ENCODE assay signal across 18 cellular contexts in genomic region chr22:20062043-20062765, GRCh38. TPM values are rescaled to one million over a fixed set of nuclear protein-coding genes. Genes with fewer than 3 reads are reported as not detected.
DNase-seq lines count a peak whose midpoint lies in the region; ATAC-seq, FAIRE-seq and TF ChIP-seq lines count a peak whose summit lies in the region.
"Had no signal": no experiment of that assay in that cellular context is flagged by ENCODE, and none has a peak within 500 bp of the region (broad histone marks: within the 10 kb centered on the region; RNA-seq: fewer than 3 reads in every experiment).

No MANE protein-coding gene starts in this region.

- peaks cover 5% of the 10 kb centered on the region for H3K9me1 ChIP-seq in keratinocyte (ENCODE audit: control insufficient read depth, extremely low read depth, insufficient read depth, low read length)

- H3K27ac Mint-ChIP-seq in MCF 10A (ENCODE audit: low read depth, unreplicated experiment): peak overlapping the region; percentile 57
- H3K27ac Mint-ChIP-seq: IgD-negative memory B cell had no signal

- dilution Hi-C loops in keratinocyte (cut with MboI; ENCODE audit: extremely low pct_ligation_motif_present, low sequenced_read_pairs): no loop called here

- H3K9me3 Mint-ChIP-seq in MCF 10A (ENCODE audit: unreplicated experiment): no peaks in the 10 kb centered on the region
- H3K9me3 Mint-ChIP-seq: IgD-negative memory B cell had no signal

- H3K36me3 ChIP-seq in breast epithelium (no peaks in the 10 kb centered on the region), RWPE2 (ENCODE audit: low read depth) (no peaks in the 10 kb centered on the region), keratinocyte (ENCODE audit: control insufficient read depth in 2 of 2, extremely low read depth in 1 of 2, insufficient read depth in 2 of 2, low read length in 2 of 2) (peaks cover 0 to 5% of the 10 kb centered on the region in 2 experiments), subcutaneous abdominal adipose tissue (ENCODE audit: control insufficient read depth in 5 of 5, insufficient read depth in 5 of 5, low read length in 5 of 5) (peaks cover 0 to 79% (median 60%) of the 10 kb centered on the region in 5 donors)

- H3K4me1 ChIP-seq in breast epithelium (no peaks in the 10 kb centered on the region), RWPE2 (ENCODE audit: insufficient read depth, poor library complexity, severe bottlenecking) (peaks cover 20% of the 10 kb centered on the region), keratinocyte (ENCODE audit: control insufficient read depth, extremely low read depth, insufficient read depth, low read length) (peaks cover 32% of the 10 kb centered on the region), subcutaneous abdominal adipose tissue (ENCODE audit: control insufficient read depth in 5 of 5, insufficient read depth in 5 of 5, low read length in 5 of 5) (peaks cover 0 to 13% (median 3%) of the 10 kb centered on the region in 5 donors)

- POLR2A ChIA-PET in MCF 10A (lab: Yijun Ruan, JAX): interaction anchor here (0.7 to 1.2 kb wide), 10 partner anchors 8 to 196 kb away, joined by 3 to 8 read pairs (median 4); partner anchors contain the start of genes DGCR8 and TANGO2

- no peak for TF ChIP-seq CTCF in MCF 10A (IDR thresholded peaks at IDR 0.05; ENCODE audit: unreplicated experiment)
- no peak for TF ChIP-seq CTCF in breast epithelium (IDR thresholded peaks at IDR 0.05)
- no peak for TF ChIP-seq CTCF in RWPE2 (IDR thresholded peaks at IDR 0.05; ENCODE audit: poor library complexity, severe bottlenecking)
- TF ChIP-seq CTCF in keratinocyte (optimal IDR thresholded peaks at IDR 0.05 in 1 of 3, IDR thresholded peaks at IDR 0.05 in 1 of 3, conservative IDR thresholded peaks at IDR 0.05 in 1 of 3; ENCODE audit: extremely low read depth in 1 of 3, insufficient read depth in 2 of 3, low read length in 3 of 3): no peak
- TF ChIP-seq CTCF in foreskin fibroblast (IDR thresholded peaks at IDR 0.05; ENCODE audit: low read depth, low read length): no peak

- no peak overlapping the region for H2AFZ ChIP-seq in keratinocyte (ENCODE audit: control insufficient read depth, low read length)

- peaks cover 5% of the 10 kb centered on the region for H3K36me3 Mint-ChIP-seq in MCF 10A (ENCODE audit: insufficient read depth, unreplicated experiment)

- no TSS peak for BruUV-seq in MCF 10A (replicated peaks; lab: Mats Ljungman, UMichigan)

- no peaks in the 10 kb centered on the region for H3K79me2 ChIP-seq in keratinocyte (ENCODE audit: control insufficient read depth, insufficient read depth, low read length)

- peak overlapping the region; percentile 40 for H3K4me3 Mint-ChIP-seq in MCF 10A (ENCODE audit: unreplicated experiment)
- H3K4me3 Mint-ChIP-seq: IgD-negative memory B cell had no signal

- ATAC-seq in RWPE2 (ENCODE audit: low read depth) (peak; percentile 7; the same call in 2 of the 3 replicates), GM21515 (IDR thresholded peaks at IDR 0.05; ENCODE audit: unreplicated experiment) (no peak)

- no peaks in the 10 kb centered on the region for H3K9me3 ChIP-seq in breast epithelium
- no peaks in the 10 kb centered on the region for H3K9me3 ChIP-seq in RWPE2 (ENCODE audit: severe bottlenecking)
- H3K9me3 ChIP-seq in keratinocyte (ENCODE audit: control insufficient read depth, low read depth, low read length): no peaks in the 10 kb centered on the region
- no peaks in the 10 kb centered on the region for H3K9me3 ChIP-seq in subcutaneous abdominal adipose tissue (ENCODE audit: control insufficient read depth in 5 of 5, low read length in 5 of 5)

- H4K20me1 ChIP-seq in keratinocyte (ENCODE audit: control insufficient read depth, extremely low read depth, insufficient read depth, low read length): no peaks in the 10 kb centered on the region

- FAIRE-seq in keratinocyte (lab: Jason Lieb, UNC): no peak
- FAIRE-seq: GM12892, H1 had no signal

- H3K4me2 ChIP-seq in keratinocyte (ENCODE audit: control insufficient read depth, extremely low read depth, insufficient read depth, low read depth, low read length): peak overlapping the region; percentile 27

- H3K4me3 ChIP-seq in breast epithelium (no peak overlapping the region), RWPE2 (ENCODE audit: severe bottlenecking) (no peak overlapping the region), keratinocyte (ENCODE audit: control insufficient read depth in 2 of 3, extremely low read depth in 1 of 3, insufficient read depth in 2 of 3, low read depth in 1 of 3, low read length in 3 of 3) (no peak overlapping the region), subcutaneous abdominal adipose tissue (ENCODE audit: low read depth in 1 of 5, low read length in 5 of 5) (no peak overlapping the region), foreskin fibroblast (ENCODE audit: low read depth in 1 of 2, low read length in 2 of 2) (no peak overlapping the region)

- H3K27ac ChIP-seq in breast epithelium (no peak overlapping the region), RWPE2 (ENCODE audit: poor library complexity, severe bottlenecking) (peak overlapping the region; percentile 53), keratinocyte (ENCODE audit: control insufficient read depth, insufficient read depth, low read length) (peak overlapping the region; percentile 6), subcutaneous abdominal adipose tissue (ENCODE audit: low read depth, low read length) (peak overlapping the region; percentile 16)
- H3K27ac ChIP-seq: C4-2B had no signal

- DNase-seq in MCF 10A (ENCODE audit: unreplicated experiment): no peak
- no peak for DNase-seq in breast epithelium (ENCODE audit: low spot score in 2 of 2)
- no peak for DNase-seq in RWPE2 (ENCODE audit: low spot score)
- no peak for DNase-seq in keratinocyte (ENCODE audit: low read depth, low spot score)
- no peak for DNase-seq in foreskin fibroblast
- no peak for DNase-seq in NCI-H128 (lab: John Stamatoyannopoulos, UW; ENCODE audit: unreplicated experiment)
- DNase-seq: GDM1, NCI-H1417, NCI-H2029, NCI-H2171, NCI-H446, SIG-M5 had no signal

- H3K4me1 Mint-ChIP-seq in MCF 10A (ENCODE audit: insufficient read depth, unreplicated experiment): peaks cover 18% of the 10 kb centered on the region
- H3K4me1 Mint-ChIP-seq: IgD-negative memory B cell had no signal

- H3K9ac ChIP-seq in keratinocyte (ENCODE audit: control insufficient read depth, extremely low read depth, insufficient read depth, low read length): no peak overlapping the region
- H3K9ac ChIP-seq in subcutaneous abdominal adipose tissue (ENCODE audit: low read length in 5 of 5): no peak overlapping the region

- CTCF ChIA-PET in MCF 10A (lab: Yijun Ruan, JAX): interaction anchor here (0.5 to 0.7 kb wide), 5 partner anchors 13 to 384 kb away, joined by 3 to 4 read pairs (median 3); no protein-coding TSS in a partner anchor

- intact Hi-C loops in MCF 10A (cut with micrococcal nuclease): no loop called here
- intact Hi-C loops in breast epithelium (cut with DNase I; ENCODE audit: low total_unique reads): loop anchor here (5.0 kb wide), 1 partner anchor 905 kb away; the partner anchor contains the start of gene AIFM3

- H3K27me3 Mint-ChIP-seq in MCF 10A (ENCODE audit: insufficient read depth, unreplicated experiment): no peaks in the 10 kb centered on the region
- H3K27me3 Mint-ChIP-seq: IgD-negative memory B cell had no signal

- H3K27me3 ChIP-seq in breast epithelium: no peaks in the 10 kb centered on the region
- H3K27me3 ChIP-seq in RWPE2 (ENCODE audit: insufficient read depth, poor library complexity, severe bottlenecking): no peaks in the 10 kb centered on the region
- H3K27me3 ChIP-seq in keratinocyte (ENCODE audit: control insufficient read depth, extremely low read depth, insufficient read depth, low read length): no peaks in the 10 kb centered on the region
- no peaks in the 10 kb centered on the region for H3K27me3 ChIP-seq in subcutaneous abdominal adipose tissue (ENCODE audit: control insufficient read depth in 5 of 5, insufficient read depth in 4 of 5, low read length in 5 of 5)

- TF ChIP-seq POLR2A in breast epithelium (IDR thresholded peaks at IDR 0.05): no peak

RNA-seq across cellular contexts. Expression of gene DGCR8, which starts 17.8 kb away (rescaled TPM):
- total RNA-seq in MCF 10A (2022) (40.8 and 49.1 TPM in 2 replicates), breast epithelium (10 to 100 TPM; 18.4 to 34.7 (median 29.0) TPM)
- polyA plus RNA-seq in keratinocyte: 14.3 to 24.3 TPM (median 17.2 TPM) in 3 replicates
- 13.5 TPM for polyA plus RNA-seq in keratinocyte (2011; ENCODE audit: low read depth)
- 11.2 and 13.8 TPM in 2 replicates for polyA plus RNA-seq in keratinocyte (2011; cell fraction: cytosol; rRNA removed)
- 61.4 and 73.1 TPM in 2 replicates for polyA plus RNA-seq in keratinocyte (2011; cell fraction: nucleus; rRNA removed)
- polyA plus RNA-seq in keratinocyte (2012; ENCODE audit: low replicate concordance): 14.1 and 20.0 TPM in 2 replicates
- 15.3 to 41.9 TPM (median 20.6 TPM) in 3 replicates for polyA minus RNA-seq in keratinocyte
- polyA minus RNA-seq in keratinocyte (2011; cell fraction: cytosol; rRNA and poly(A)+ RNA removed): 11.7 TPM
- polyA minus RNA-seq in keratinocyte (2011; cell fraction: nucleus; rRNA and poly(A)+ RNA removed): 21.3 and 26.5 TPM in 2 replicates

RNA-seq across cellular contexts. Expression of gene TANGO2, which starts 41.3 kb away (rescaled TPM):
- total RNA-seq in MCF 10A (2022): 13.9 and 16.0 TPM in 2 replicates
- total RNA-seq in breast epithelium: 10 to 100 TPM; 25.9 to 55.4 (median 33.4) TPM
- 20.1 to 30.7 TPM (median 28.1 TPM) in 3 replicates for polyA plus RNA-seq in keratinocyte
- 8.9 TPM for polyA plus RNA-seq in keratinocyte (2011; ENCODE audit: low read depth)
- polyA plus RNA-seq in keratinocyte (2011; cell fraction: cytosol; rRNA removed): 23.4 and 27.4 TPM in 2 replicates
- polyA plus RNA-seq in keratinocyte (2011; cell fraction: nucleus; rRNA removed): 25.0 and 31.0 TPM in 2 replicates
- polyA plus RNA-seq in keratinocyte (2012; ENCODE audit: low replicate concordance): 13.8 and 20.3 TPM in 2 replicates
- 53.7 to 73.9 TPM (median 69.5 TPM) in 3 replicates for polyA minus RNA-seq in keratinocyte
- 33.0 TPM for polyA minus RNA-seq in keratinocyte (2011; cell fraction: cytosol; rRNA and poly(A)+ RNA removed)
- polyA minus RNA-seq in keratinocyte (2011; cell fraction: nucleus; rRNA and poly(A)+ RNA removed): 11.0 and 15.4 TPM in 2 replicates

RNA-seq across cellular contexts. Expression of gene ARVCF, which starts 45.6 kb away (rescaled TPM):
- total RNA-seq in MCF 10A (2022) (7.5 and 11.8 TPM in 2 replicates), breast epithelium (10 to 100 TPM; 13.0 to 51.2 (median 44.2) TPM)
- 5.3 to 8.4 TPM (median 5.7 TPM) in 3 replicates for polyA plus RNA-seq in keratinocyte
- 5.3 TPM for polyA plus RNA-seq in keratinocyte (2011; ENCODE audit: low read depth)
- polyA plus RNA-seq in keratinocyte (2011; cell fraction: cytosol; rRNA removed): 1.7 and 4.0 TPM in 2 replicates
- polyA plus RNA-seq in keratinocyte (2011; cell fraction: nucleus; rRNA removed): 21.1 and 26.3 TPM in 2 replicates
- polyA plus RNA-seq in keratinocyte (2012; ENCODE audit: low replicate concordance): 8.2 TPM in 2 replicates
- 4.3 to 14.6 TPM (median 5.1 TPM) in 3 replicates for polyA minus RNA-seq in keratinocyte
- 14.2 TPM for polyA minus RNA-seq in keratinocyte (2011; cell fraction: cytosol; rRNA and poly(A)+ RNA removed)
- polyA minus RNA-seq in keratinocyte (2011; cell fraction: nucleus; rRNA and poly(A)+ RNA removed): 11.0 and 16.2 TPM in 2 replicates

RNA-seq across cellular contexts. Expression of gene RANBP1, which starts 53.7 kb away (rescaled TPM):
- 126 and 195 TPM in 2 replicates for total RNA-seq in MCF 10A (2022)
- total RNA-seq in breast epithelium: 100 to 1,000 TPM; 131 to 202 (median 146) TPM
- 141 to 278 TPM (median 193 TPM) in 3 replicates for polyA plus RNA-seq in keratinocyte
- polyA plus RNA-seq in keratinocyte (2011; ENCODE audit: low read depth): 44.3 TPM
- 251 and 309 TPM in 2 replicates for polyA plus RNA-seq in keratinocyte (2011; cell fraction: cytosol; rRNA removed)
- polyA plus RNA-seq in keratinocyte (2011; cell fraction: nucleus; rRNA removed): 131 and 136 TPM in 2 replicates
- polyA plus RNA-seq in keratinocyte (2012; ENCODE audit: low replicate concordance): 80.4 and 206 TPM in 2 replicates
- polyA minus RNA-seq in keratinocyte: 91.3 to 166 TPM (median 155 TPM) in 3 replicates
- 158 TPM for polyA minus RNA-seq in keratinocyte (2011; cell fraction: cytosol; rRNA and poly(A)+ RNA removed)
- polyA minus RNA-seq in keratinocyte (2011; cell fraction: nucleus; rRNA and poly(A)+ RNA removed): 27.4 and 32.5 TPM in 2 replicates

RNA-seq across cellular contexts. Expression of gene TRMT2A, which starts 54.8 kb away (rescaled TPM):
- total RNA-seq in MCF 10A (2022) (39.0 and 47.1 TPM in 2 replicates), breast epithelium (10 to 100 TPM; 49.8 to 72.4 (median 51.1) TPM)
- 18.3 to 53.7 TPM (median 20.6 TPM) in 3 replicates for polyA plus RNA-seq in keratinocyte
- 5.6 TPM for polyA plus RNA-seq in keratinocyte (2011; ENCODE audit: low read depth)
- 9.5 and 16.8 TPM in 2 replicates for polyA plus RNA-seq in keratinocyte (2011; cell fraction: cytosol; rRNA removed)
- 94.5 and 118 TPM in 2 replicates for polyA plus RNA-seq in keratinocyte (2011; cell fraction: nucleus; rRNA removed)
- 25.8 and 30.1 TPM in 2 replicates for polyA plus RNA-seq in keratinocyte (2012; ENCODE audit: low replicate concordance)
- polyA minus RNA-seq in keratinocyte: 23.0 to 59.2 TPM (median 34.2 TPM) in 3 replicates
- 46.4 TPM for polyA minus RNA-seq in keratinocyte (2011; cell fraction: cytosol; rRNA and poly(A)+ RNA removed)
- polyA minus RNA-seq in keratinocyte (2011; cell fraction: nucleus; rRNA and poly(A)+ RNA removed): 28.0 and 35.1 TPM in 2 replicates

Comparison
In these comparisons a context has a peak if more than half of its experiments do, and no peak if none do; other contexts are left out.
1. H3K27ac ChIP-seq: peak in RWPE2 (single experiment), keratinocyte (single experiment) and subcutaneous abdominal adipose tissue (single experiment); none in breast epithelium (0 of 2).